In the genomic region with DNA sequence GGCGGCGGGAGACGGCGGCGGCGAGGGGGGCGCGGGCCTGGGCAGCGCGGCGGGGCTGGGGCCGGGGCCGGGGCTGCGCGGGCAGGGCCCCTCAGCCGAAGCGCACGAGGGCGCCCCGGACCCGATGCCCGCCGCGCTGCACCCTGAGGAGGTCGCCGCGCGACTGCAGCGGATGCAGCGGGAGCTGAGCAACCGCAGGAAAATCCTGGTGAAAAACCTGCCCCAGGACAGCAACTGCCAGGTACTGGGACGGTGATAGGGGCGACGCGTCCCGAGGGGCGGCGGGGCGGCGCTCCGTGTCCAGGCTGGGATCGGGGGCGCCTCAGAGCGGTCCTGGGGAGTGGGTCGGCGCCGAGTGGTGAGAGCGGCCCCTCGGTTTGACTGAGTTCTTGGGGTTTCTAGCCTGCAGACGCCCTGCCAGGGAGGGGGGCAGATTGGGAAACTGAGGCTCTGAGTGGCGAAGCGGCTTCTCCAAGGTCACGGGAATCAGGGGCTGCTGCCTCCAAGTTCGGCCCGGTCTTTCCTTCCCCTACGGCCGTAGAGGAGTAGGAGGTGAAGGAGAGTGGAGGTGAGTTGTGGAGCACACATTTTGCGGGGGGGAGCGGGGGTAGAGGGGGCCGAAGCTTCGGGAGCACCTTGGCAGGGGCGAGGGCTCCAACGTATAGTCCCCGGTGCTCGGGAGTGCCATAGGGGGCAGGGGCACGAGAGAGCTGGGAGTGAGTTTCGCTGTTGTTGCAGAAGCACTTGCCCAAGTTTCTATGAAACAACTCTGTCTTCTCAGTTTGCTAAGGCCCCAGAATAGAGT, we compare ENCODE assay signal across 8 cellular contexts. TPM values are rescaled to one million over a fixed set of nuclear protein-coding genes. Genes with fewer than 3 reads are reported as not detected.
A peak's percentile ranks its signal among the peaks of the same experiment; 100 is the strongest.
DNase-seq lines count a peak whose midpoint lies in the region; ATAC-seq and TF ChIP-seq lines count a peak whose summit lies in the region.

No MANE protein-coding gene starts in this region.

- WGBS in ectodermal cell, 2 experiments, result 0% methylated on average over 67 of the region's 67 CpGs
- 5% methylated on average over 26 of the region's 67 CpGs for WGBS in suprapubic skin

- POLR2A ChIA-PET in AG04449 (lab: Yijun Ruan, JAX), result no interaction called here
- POLR2A ChIA-PET in WTC11 (lab: Charles Lee), result no interaction called here

- H3K36me3 ChIP-seq in ectodermal cell (ENCODE audit: control insufficient read depth, insufficient read depth, low read length) (no peaks in the 10 kb centered on the region), lower lobe of right lung (no peaks in the 10 kb centered on the region), suprapubic skin (no peaks in the 10 kb centered on the region)

- CTCF ChIA-PET in AG04449 (lab: Yijun Ruan, JAX) (interaction anchor here (1.2 kb wide), 1 partner anchor 11 kb away, joined by 3 read pairs; no protein-coding TSS in a partner anchor), WTC11 (lab: Charles Lee) (interaction anchor here (0.6 kb wide), 1 partner anchor 491 kb away, joined by 3 read pairs; no protein-coding TSS in a partner anchor)

- H3K27me3 ChIP-seq in ectodermal cell (ENCODE audit: control insufficient read depth, insufficient read depth, low read length, poor library complexity, severe bottlenecking), result peaks cover 3% of the 10 kb centered on the region
- H3K27me3 ChIP-seq in lower lobe of right lung (ENCODE audit: low read depth), result no peaks in the 10 kb centered on the region
- no peaks in the 10 kb centered on the region for H3K27me3 ChIP-seq in suprapubic skin

- intact Hi-C loops in lower lobe of right lung (cut with DNase I), result no loop called here

- H3K4me3 ChIP-seq in AG04449 (ENCODE audit: low read depth, low read length), result peak overlapping the region; percentile 65
- H3K4me3 ChIP-seq in ectodermal cell (ENCODE audit: insufficient read depth, low read depth, low read length), result peak overlapping the region; percentile 81
- H3K4me3 ChIP-seq in lower lobe of right lung, result peak overlapping the region; percentile 82
- H3K4me3 ChIP-seq in suprapubic skin, result peak overlapping the region; percentile 89

- peak overlapping the region; percentile 74 for H3K4me3 Mint-ChIP-seq in WTC11

- H3K9me3 Mint-ChIP-seq in WTC11, result no peaks in the 10 kb centered on the region

- ATAC-seq in WTC11 (peak; percentile 56), lower lobe of right lung (peak; percentile 37 to 44), GM18520 (IDR thresholded peaks at IDR 0.05; ENCODE audit: unreplicated experiment) (no peak)

- H3K27me3 Mint-ChIP-seq in WTC11 (ENCODE audit: low read depth), result peaks cover 6% of the 10 kb centered on the region

- no peak for TF ChIP-seq CTCF in AG04449 (IDR thresholded peaks at IDR 0.05; ENCODE audit: insufficient read depth, low read length, missing control alignments)
- no peak for TF ChIP-seq CTCF in GM13976 (IDR thresholded peaks at IDR 0.05; ENCODE audit: borderline replicate concordance, control extremely low read depth, extremely low read depth, insufficient read depth, missing control alignments)
- TF ChIP-seq CTCF in WTC11 (IDR thresholded peaks at IDR 0.05), result no peak
- no peak for TF ChIP-seq CTCF in lower lobe of right lung (IDR thresholded peaks at IDR 0.05)
- TF ChIP-seq CTCF in suprapubic skin (IDR thresholded peaks at IDR 0.05), result no peak

- no peak for TF ChIP-seq EP300 in suprapubic skin (IDR thresholded peaks at IDR 0.05)

- DNase-seq in AG04449 (ENCODE audit: low read depth, low spot score) (no peak), GM13976 (ENCODE audit: low spot score) (peak; percentile 34), HuH-7.5 (ENCODE audit: low spot score) (peak; percentile 19), WTC11 (ENCODE audit: low spot score) (peak; percentile 48), lower lobe of right lung (peak; percentile 48), suprapubic skin (ENCODE audit: low spot score in 2 of 2) (peak in 1 of 2 donors; percentile 61)

- H3K27ac Mint-ChIP-seq in WTC11, result no peak overlapping the region; the same call in 1 of the 2 replicates

- H3K4me1 Mint-ChIP-seq in WTC11, result peaks cover 27% of the 10 kb centered on the region

- H3K9me3 ChIP-seq in ectodermal cell (ENCODE audit: control insufficient read depth, low read length) (no peaks in the 10 kb centered on the region), lower lobe of right lung (no peaks in the 10 kb centered on the region), suprapubic skin (no peaks in the 10 kb centered on the region)

- H3K36me3 Mint-ChIP-seq in WTC11, result no peaks in the 10 kb centered on the region

- H3K4me1 ChIP-seq in ectodermal cell (ENCODE audit: control insufficient read depth, insufficient read depth, low read length) (peaks cover 5% of the 10 kb centered on the region), lower lobe of right lung (peaks cover 19% of the 10 kb centered on the region), suprapubic skin (peaks cover 21% of the 10 kb centered on the region)

- no peak for TF ChIP-seq POLR2A in suprapubic skin (IDR thresholded peaks at IDR 0.05)

- in situ Hi-C loops in GM13976 (cut with MboI; ENCODE audit: low sequenced_read_pairs, unreplicated experiment), result no loop called here

- H3K27ac ChIP-seq in ectodermal cell (ENCODE audit: insufficient read depth, low read depth, low read length, poor library complexity, severe bottlenecking) (no peak overlapping the region), lower lobe of right lung (peak overlapping the region; percentile 84), suprapubic skin (peak overlapping the region; percentile 85)

TF ChIP-seq in WTC11, 78 proteins besides CTCF, POLR2A, EP300 and RAD21 (continues in another document):
- TF ChIP-seq PRRX2 (CRISPR knock-in tag; IDR thresholded peaks at IDR 0.05) (no peak), ZNF423 (CRISPR knock-in tag; IDR thresholded peaks at IDR 0.05) (peak; percentile 34; the same call in 1 of the 2 replicates), NR3C1 (CRISPR knock-in tag; conservative IDR thresholded peaks at IDR 0.05; ENCODE audit: low read depth) (no peak), RORB (CRISPR knock-in tag; IDR thresholded peaks at IDR 0.05) (no peak), ZNF232 (CRISPR knock-in tag; IDR thresholded peaks at IDR 0.05) (no peak), IRF2 (CRISPR knock-in tag; IDR thresholded peaks at IDR 0.05; ENCODE audit: borderline replicate concordance, low read depth) (no peak), ELF4 (CRISPR knock-in tag; IDR thresholded peaks at IDR 0.05; ENCODE audit: low read depth) (no peak)
- TF ChIP-seq, protein P1, sequence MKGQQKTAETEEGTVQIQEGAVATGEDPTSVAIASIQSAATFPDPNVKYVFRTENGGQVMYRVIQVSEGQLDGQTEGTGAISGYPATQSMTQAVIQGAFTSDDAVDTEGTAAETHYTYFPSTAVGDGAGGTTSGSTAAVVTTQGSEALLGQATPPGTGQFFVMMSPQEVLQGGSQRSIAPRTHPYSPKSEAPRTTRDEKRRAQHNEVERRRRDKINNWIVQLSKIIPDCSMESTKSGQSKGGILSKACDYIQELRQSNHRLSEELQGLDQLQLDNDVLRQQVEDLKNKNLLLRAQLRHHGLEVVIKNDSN (CRISPR knock-in tag; IDR thresholded peaks at IDR 0.05), result no peak
- TF ChIP-seq, protein P2, sequence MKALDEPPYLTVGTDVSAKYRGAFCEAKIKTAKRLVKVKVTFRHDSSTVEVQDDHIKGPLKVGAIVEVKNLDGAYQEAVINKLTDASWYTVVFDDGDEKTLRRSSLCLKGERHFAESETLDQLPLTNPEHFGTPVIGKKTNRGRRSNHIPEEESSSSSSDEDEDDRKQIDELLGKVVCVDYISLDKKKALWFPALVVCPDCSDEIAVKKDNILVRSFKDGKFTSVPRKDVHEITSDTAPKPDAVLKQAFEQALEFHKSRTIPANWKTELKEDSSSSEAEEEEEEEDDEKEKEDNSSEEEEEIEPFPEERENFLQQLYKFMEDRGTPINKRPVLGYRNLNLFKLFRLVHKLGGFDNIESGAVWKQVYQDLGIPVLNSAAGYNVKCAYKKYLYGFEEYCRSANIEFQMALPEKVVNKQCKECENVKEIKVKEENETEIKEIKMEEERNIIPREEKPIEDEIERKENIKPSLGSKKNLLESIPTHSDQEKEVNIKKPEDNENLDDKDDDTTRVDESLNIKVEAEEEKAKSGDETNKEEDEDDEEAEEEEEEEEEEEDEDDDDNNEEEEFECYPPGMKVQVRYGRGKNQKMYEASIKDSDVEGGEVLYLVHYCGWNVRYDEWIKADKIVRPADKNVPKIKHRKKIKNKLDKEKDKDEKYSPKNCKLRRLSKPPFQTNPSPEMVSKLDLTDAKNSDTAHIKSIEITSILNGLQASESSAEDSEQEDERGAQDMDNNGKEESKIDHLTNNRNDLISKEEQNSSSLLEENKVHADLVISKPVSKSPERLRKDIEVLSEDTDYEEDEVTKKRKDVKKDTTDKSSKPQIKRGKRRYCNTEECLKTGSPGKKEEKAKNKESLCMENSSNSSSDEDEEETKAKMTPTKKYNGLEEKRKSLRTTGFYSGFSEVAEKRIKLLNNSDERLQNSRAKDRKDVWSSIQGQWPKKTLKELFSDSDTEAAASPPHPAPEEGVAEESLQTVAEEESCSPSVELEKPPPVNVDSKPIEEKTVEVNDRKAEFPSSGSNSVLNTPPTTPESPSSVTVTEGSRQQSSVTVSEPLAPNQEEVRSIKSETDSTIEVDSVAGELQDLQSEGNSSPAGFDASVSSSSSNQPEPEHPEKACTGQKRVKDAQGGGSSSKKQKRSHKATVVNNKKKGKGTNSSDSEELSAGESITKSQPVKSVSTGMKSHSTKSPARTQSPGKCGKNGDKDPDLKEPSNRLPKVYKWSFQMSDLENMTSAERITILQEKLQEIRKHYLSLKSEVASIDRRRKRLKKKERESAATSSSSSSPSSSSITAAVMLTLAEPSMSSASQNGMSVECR (CRISPR knock-in tag; IDR thresholded peaks at IDR 0.05; ENCODE audit: borderline replicate concordance), result 0 out of 2 replicates have a peak, but pooled peaks have one; percentile 16
- TF ChIP-seq, protein P3, sequence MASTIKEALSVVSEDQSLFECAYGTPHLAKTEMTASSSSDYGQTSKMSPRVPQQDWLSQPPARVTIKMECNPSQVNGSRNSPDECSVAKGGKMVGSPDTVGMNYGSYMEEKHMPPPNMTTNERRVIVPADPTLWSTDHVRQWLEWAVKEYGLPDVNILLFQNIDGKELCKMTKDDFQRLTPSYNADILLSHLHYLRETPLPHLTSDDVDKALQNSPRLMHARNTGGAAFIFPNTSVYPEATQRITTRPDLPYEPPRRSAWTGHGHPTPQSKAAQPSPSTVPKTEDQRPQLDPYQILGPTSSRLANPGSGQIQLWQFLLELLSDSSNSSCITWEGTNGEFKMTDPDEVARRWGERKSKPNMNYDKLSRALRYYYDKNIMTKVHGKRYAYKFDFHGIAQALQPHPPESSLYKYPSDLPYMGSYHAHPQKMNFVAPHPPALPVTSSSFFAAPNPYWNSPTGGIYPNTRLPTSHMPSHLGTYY (CRISPR knock-in tag; IDR thresholded peaks at IDR 0.05), result no peak

RNA-seq across cellular contexts. Expression of a gene that starts 0.5 kb away (rescaled TPM):
- total RNA-seq in WTC11 (2021) (18.8 to 20.3 TPM (median 20.1 TPM) in 3 replicates), lower lobe of right lung (12.0 TPM), suprapubic skin (10 to 100 TPM in 3 of 4 donors, 1 to 10 TPM in 1; 7.9 to 15.7 (median 13.6) TPM)
- polyA plus RNA-seq in ectodermal cell (2013, experiment 1 of 4), result 25.0 TPM
- polyA plus RNA-seq in ectodermal cell (2013, experiment 2 of 4), result 24.7 TPM
- polyA plus RNA-seq in ectodermal cell (2013, experiment 3 of 4), result 19.5 TPM
- polyA plus RNA-seq in ectodermal cell (2013, experiment 4 of 4), result 18.6 TPM
